Comparison of ENCODE assay signal across 8 cellular contexts in the genomic region with DNA sequence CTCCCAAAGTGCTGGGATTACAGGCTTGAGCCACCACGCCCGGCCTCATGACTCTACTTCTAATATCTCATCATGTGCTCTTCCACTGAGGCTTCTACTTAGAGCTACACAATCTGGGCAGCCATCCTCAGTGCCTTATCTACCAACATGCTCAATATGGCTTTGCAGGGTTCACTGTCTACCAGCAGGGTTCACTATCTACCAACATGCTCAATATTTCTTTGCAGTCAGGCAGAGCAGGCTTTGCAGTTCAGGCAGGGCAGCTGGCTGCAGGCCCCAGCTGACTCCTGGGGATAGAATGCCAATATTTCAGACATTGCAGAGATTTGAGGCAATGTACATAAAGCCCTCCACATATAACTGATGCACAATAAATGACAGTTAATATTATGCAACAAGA. TPM values are rescaled to one million over a fixed set of nuclear protein-coding genes. Genes with fewer than 3 reads are reported as not detected.
DNase-seq lines count a peak whose midpoint lies in the region; ATAC-seq and TF ChIP-seq lines count a peak whose summit lies in the region.

No MANE protein-coding gene starts in this region.

- ATAC-seq in GM18867 (IDR thresholded peaks at IDR 0.05; ENCODE audit: unreplicated experiment): peak; percentile 54

- no peak overlapping the region for H3K4me3 ChIP-seq in AG09309 (ENCODE audit: control insufficient read depth, low read depth, low read length)
- H3K4me3 ChIP-seq in choroid plexus epithelial cell (ENCODE audit: low read depth, low read length): no peak overlapping the region

- TF ChIP-seq CTCF in AG09309 (IDR thresholded peaks at IDR 0.05; ENCODE audit: control insufficient read depth, insufficient read depth, low read depth, low read length, missing control alignments) (peak; percentile 60), choroid plexus epithelial cell (conservative IDR thresholded peaks at IDR 0.05; ENCODE audit: low read depth, low read length) (peak; percentile 78)

- DNase-seq in AG09309 (ENCODE audit: low read depth): no peak
- DNase-seq in NCI-H1694 treated with DMSO at 0.1 percent for 48 hours (lab: John Stamatoyannopoulos, UW): peak; percentile 14
- peak; percentile 85 for DNase-seq in choroid plexus epithelial cell (ENCODE audit: low read depth)
- DNase-seq in myocyte (ENCODE audit: low read depth): peak; percentile 49
- no peak for DNase-seq in retina
- no peak for DNase-seq in activated naive CD4-positive, alpha-beta T cell treated with Interleukin-2 at 50 U/mL for 16 hours
- no peak for DNase-seq in DMS153 (lab: John Stamatoyannopoulos, UW)

RNA-seq across cellular contexts. Expression of gene PKD2, which starts 47.5 kb away (rescaled TPM):
- 38.9 and 41.7 TPM in 2 replicates for total RNA-seq in myocyte
- 49.7 TPM for polyA plus RNA-seq in myocyte (2012)

Comparison
In these comparisons a context has a peak if more than half of its experiments do, and no peak if none do; other contexts are left out.
1. DNase-seq: peak in NCI-H1694 treated with DMSO at 0.1 percent for 48 hours (single experiment), choroid plexus epithelial cell (single experiment) and myocyte (single experiment); none in AG09309 (single experiment), retina (single experiment), activated naive CD4-positive, alpha-beta T cell treated with Interleukin-2 at 50 U/mL for 16 hours (single experiment) and DMS153 (single experiment).